Comparison of ENCODE assay signal across 7 cellular contexts in genomic region chr1:156590326-156591180, GRCh38. TPM values are rescaled to one million over a fixed set of nuclear protein-coding genes. Genes with fewer than 3 reads are reported as not detected.
DNase-seq lines count a peak whose midpoint lies in the region; ATAC-seq, FAIRE-seq and TF ChIP-seq lines count a peak whose summit lies in the region.
"Had no signal": no experiment of that assay in that cellular context is flagged by ENCODE, and none has a peak within 500 bp of the region (broad histone marks: within the 10 kb centered on the region; RNA-seq: fewer than 3 reads in every experiment).

No MANE protein-coding gene starts in this region.

- TF ChIP-seq RAD21 in IMR-90 (IDR thresholded peaks at IDR 0.05; ENCODE audit: low read length) (no peak), K562 (CRISPR knock-in tag; conservative IDR thresholded peaks at IDR 0.05 in 1 of 2, IDR thresholded peaks at IDR 0.05 in 1 of 2) (no peak)

- peak overlapping the region; percentile 97 to 100; a peak in 3 of 4 replicates for H4K8ac ChIP-seq in IMR-90 (ENCODE audit: low read depth in 2 of 2, low read length in 2 of 2)

- 95% methylated on average over 3 of the region's 10 CpGs; no CpG with 5 or more reads in 1 of the 2 experiments for WGBS in IMR-90 (ENCODE audit: extremely low coverage in 2 of 2, insufficient read length in 1 of 2), 2 experiments
- 48% methylated on average over 10 of the region's 10 CpGs for WGBS in K562 (ENCODE audit: insufficient coverage, low coverage, missing lambda C conversion rate)

- dilution Hi-C loops in IMR-90 (cut with HindIII; ENCODE audit: low sequenced_read_pairs, unreplicated experiment): no loop called here

- H3K14ac ChIP-seq in IMR-90 (replicated peaks; ENCODE audit: low read depth, low read length): no peak overlapping the region

- H3K4ac ChIP-seq in IMR-90 (ENCODE audit: low read depth, low read length): no peak overlapping the region

- H2AFZ ChIP-seq in IMR-90 (replicated peaks; ENCODE audit: low read length, poor library complexity): no peak overlapping the region
- H2AFZ ChIP-seq in K562 (ENCODE audit: low read depth, low read length): peak overlapping the region; percentile 95
- peak overlapping the region; percentile 83 for H2AFZ ChIP-seq in parathyroid adenoma

- H3K9ac ChIP-seq in IMR-90 (ENCODE audit: low read depth, low read length): no peak overlapping the region
- H3K9ac ChIP-seq in K562 (ENCODE audit: insufficient read depth in 1 of 2, low read depth in 2 of 2, low read length in 2 of 2): peak overlapping the region; percentile 88 to 93; a peak in 2 of 4 replicates
- H3K9ac ChIP-seq in parathyroid adenoma: no peak overlapping the region

- POLR2A ChIA-PET in IMR-90 (lab: Charles Lee; ENCODE audit: unreplicated experiment): interaction anchor here (0.6 kb wide), 1 partner anchor 90 kb away, joined by 8 read pairs; the partner anchor contains the start of gene MEF2D
- POLR2A ChIA-PET in K562 (lab: Yijun Ruan, JAX): interaction anchor here (0.7 to 2.6 kb wide), 9 partner anchors 8 to 1607 kb away, joined by 3 to 16 read pairs (median 3); partner anchors contain the start of genes FLAD1, GPATCH4 and TTC24

- H3K9me3 ChIP-seq in IMR-90 (ENCODE audit: control insufficient read depth, insufficient read depth, low read length): no peaks in the 10 kb centered on the region
- no peaks in the 10 kb centered on the region for H3K9me3 ChIP-seq in K562 (replicated peaks; ENCODE audit: control insufficient read depth, insufficient read depth, low read depth, low read length)
- no peaks in the 10 kb centered on the region for H3K9me3 ChIP-seq in parathyroid adenoma (ENCODE audit: control insufficient read depth, low read length)

- no peak for FAIRE-seq in K562 (lab: Jason Lieb, UNC)
- FAIRE-seq: colon had no signal

- peak overlapping the region; percentile 95; the same call in 1 of the 2 replicates for H3K23ac ChIP-seq in IMR-90 (ENCODE audit: low read depth, low read length)

- no TSS peak for BruUV-seq in IMR-90 (replicated peaks; lab: Mats Ljungman, UMichigan)
- no TSS peak for BruUV-seq in K562 (replicated peaks; lab: Mats Ljungman, UMichigan)

- no peak overlapping the region for H2BK15ac ChIP-seq in IMR-90 (ENCODE audit: low read depth, low read length)

- no peak for TF ChIP-seq CTCF in IMR-90 (conservative IDR thresholded peaks at IDR 0.05; ENCODE audit: low read depth, low read length)
- TF ChIP-seq CTCF in K562 (IDR thresholded peaks at IDR 0.05 in 2 of 3, conservative IDR thresholded peaks at IDR 0.05 in 1 of 3; ENCODE audit: insufficient read depth in 2 of 3, low read depth in 1 of 3, low read length in 3 of 3): no peak
- TF ChIP-seq CTCF in parathyroid adenoma (IDR thresholded peaks at IDR 0.05): no peak

- ATAC-seq in IMR-90 (ENCODE audit: low read depth) (no peak), K562 (peak; percentile 1; the same call in 1 of the 3 replicates)

- H3K79me2 ChIP-seq in K562 (ENCODE audit: control insufficient read depth, insufficient read depth, low read length) (peaks cover 21% of the 10 kb centered on the region), parathyroid adenoma (no peaks in the 10 kb centered on the region)

- H2BK5ac ChIP-seq in IMR-90 (ENCODE audit: low read depth, low read length, poor library complexity, severe bottlenecking): no peak overlapping the region

- CTCF ChIA-PET in IMR-90 (lab: Yijun Ruan, JAX): interaction anchor here (1.0 to 1.6 kb wide), 2 partner anchors 18 to 205 kb away, joined by 3 to 5 read pairs; no protein-coding TSS in a partner anchor
- CTCF ChIA-PET in K562 (lab: Yijun Ruan, JAX; ENCODE audit: low intra/inter-chr PET ratio): interaction anchor here (0.6 kb wide), 1 partner anchor 141 kb away, joined by 3 read pairs; no protein-coding TSS in a partner anchor

- H2BK120ac ChIP-seq in IMR-90 (ENCODE audit: low read depth, low read length): no peak overlapping the region

- peaks cover 3% of the 10 kb centered on the region; the same call in 1 of the 2 replicates for H3K4me1 ChIP-seq in IMR-90 (ENCODE audit: control insufficient read depth, insufficient read depth, low read length)
- H3K4me1 ChIP-seq in K562 (replicated peaks in 1 of 2; ENCODE audit: control insufficient read depth in 2 of 2, insufficient read depth in 2 of 2, low read length in 2 of 2): peaks cover 7 to 15% of the 10 kb centered on the region in 2 experiments; a peak in 4 of 5 replicates
- H3K4me1 ChIP-seq in parathyroid adenoma: peaks cover 4% of the 10 kb centered on the region

- no peak overlapping the region for H4K91ac ChIP-seq in IMR-90 (ENCODE audit: insufficient read depth, low read depth, low read length)

- H3K36me3 ChIP-seq in IMR-90 (ENCODE audit: control insufficient read depth, insufficient read depth, low read length): peaks cover 10% of the 10 kb centered on the region
- H3K36me3 ChIP-seq in K562 (ENCODE audit: control insufficient read depth, insufficient read depth, low read length): peaks cover 35% of the 10 kb centered on the region
- H3K36me3 ChIP-seq in parathyroid adenoma (ENCODE audit: control insufficient read depth, insufficient read depth, low read length): no peaks in the 10 kb centered on the region

- H2AK5ac ChIP-seq in IMR-90 (ENCODE audit: low read depth, low read length): 0 out of 2 replicates have a peak overlapping the region, but pooled peaks have one; percentile 84

- intact Hi-C loops in IMR-90 (cut with micrococcal nuclease) (loop anchor here (5.0 kb wide), 1 partner anchor 108 kb away; no protein-coding TSS in a partner anchor), K562 (cut with micrococcal nuclease) (no loop called here)

- H4K5ac ChIP-seq in IMR-90 (ENCODE audit: low read depth, low read length): peak overlapping the region; percentile 58; the same call in 1 of the 2 replicates

- no peak for TF ChIP-seq POLR2A in IMR-90 (IDR thresholded peaks at IDR 0.05; ENCODE audit: low read depth, low read length)
- TF ChIP-seq POLR2A in K562 (conservative IDR thresholded peaks at IDR 0.05): peak; percentile 68

- no peak overlapping the region for H3K27ac ChIP-seq in IMR-90 (ENCODE audit: insufficient read depth, low read length)
- peak overlapping the region; percentile 92 for H3K27ac ChIP-seq in K562 (ENCODE audit: extremely low read depth, low read depth, low read length)
- H3K27ac ChIP-seq in parathyroid adenoma: peak overlapping the region; percentile 74

- H3K56ac ChIP-seq in IMR-90 (ENCODE audit: extremely low read depth, insufficient read depth, low read length): no peak overlapping the region

- DNase-seq in IMR-90: no peak
- DNase-seq in K562 (ENCODE audit: extremely low read depth in 1 of 4, low spot score in 3 of 4): no peak
- DNase-seq in HUDEP-2 (lab: John Stamatoyannopoulos, UW; ENCODE audit: unreplicated experiment in 76 of 76): no peak
- DNase-seq in Kasumi-1 (lab: John Stamatoyannopoulos, UW): no peak
- DNase-seq in activated CD8-positive, alpha-beta memory T cell treated with anti-CD3 and anti-CD28 coated beads for 24 hours: no peak

- H4K20me1 ChIP-seq in IMR-90 (ENCODE audit: insufficient read depth, low read length) (no peaks in the 10 kb centered on the region), K562 (replicated peaks; ENCODE audit: control insufficient read depth, insufficient read depth, low read length) (no peaks in the 10 kb centered on the region)

- H2BK20ac ChIP-seq in IMR-90 (ENCODE audit: low read depth, low read length): no peak overlapping the region

- no peak overlapping the region for H2AK9ac ChIP-seq in IMR-90 (replicated peaks; ENCODE audit: low read depth, low read length, poor library complexity)

- no peak overlapping the region for H3K18ac ChIP-seq in IMR-90 (ENCODE audit: low read depth, low read length)

- in situ Hi-C loops in IMR-90 (cut with MboI; ENCODE audit: low sequenced_read_pairs) (no loop called here), K562 (cut with MboI) (no loop called here)

- H3K4me2 ChIP-seq in IMR-90 (ENCODE audit: low read depth, low read length): no peak overlapping the region
- H3K4me2 ChIP-seq in K562 (ENCODE audit: insufficient read depth, low read length): peak overlapping the region; percentile 96
- H3K4me2 ChIP-seq in parathyroid adenoma (ENCODE audit: low read length): no peak overlapping the region

- H3K4me3 ChIP-seq in IMR-90 (ENCODE audit: insufficient read depth, low read depth, low read length): no peak overlapping the region
- peak overlapping the region; percentile 88 for H3K4me3 ChIP-seq in K562
- peak overlapping the region; percentile 83 for H3K4me3 ChIP-seq in parathyroid adenoma (ENCODE audit: low read depth, low read length)

- no peak for TF ChIP-seq EP300 in K562 (IDR thresholded peaks at IDR 0.05; ENCODE audit: low read length)

- H3K79me1 ChIP-seq in IMR-90 (ENCODE audit: low read depth in 1 of 2, low read length in 2 of 2): peaks cover 11 to 18% of the 10 kb centered on the region in 2 experiments

- H3K27me3 ChIP-seq in IMR-90 (ENCODE audit: control insufficient read depth, insufficient read depth, low read length): peaks cover 8% of the 10 kb centered on the region
- no peaks in the 10 kb centered on the region for H3K27me3 ChIP-seq in K562 (ENCODE audit: control insufficient read depth in 2 of 2, insufficient read depth in 2 of 2, low read length in 2 of 2)
- no peaks in the 10 kb centered on the region for H3K27me3 ChIP-seq in parathyroid adenoma (ENCODE audit: control insufficient read depth, insufficient read depth, low read length)

- H3K9me1 ChIP-seq in IMR-90 (ENCODE audit: insufficient read depth, low read length) (peaks cover 10% of the 10 kb centered on the region), K562 (ENCODE audit: control insufficient read depth, insufficient read depth, low read length) (no peaks in the 10 kb centered on the region)

RNA-seq across cellular contexts. Expression of gene NAXE, which starts 1.0 kb away (rescaled TPM):
- total RNA-seq in IMR-90 (2012; rRNA removed): 70.3 and 74.2 TPM in 2 replicates
- 60.6 and 61.0 TPM in 2 replicates for polyA plus RNA-seq in IMR-90 (2012; rRNA removed)
- polyA plus RNA-seq in IMR-90 (2012; cell fraction: cytosol; rRNA removed): 63.8 and 76.0 TPM in 2 replicates
- 25.3 and 30.2 TPM in 2 replicates for polyA plus RNA-seq in IMR-90 (2012; cell fraction: nucleus; rRNA removed; ENCODE audit: low replicate concordance)
- total RNA-seq in K562 (2011; cell fraction: chromatin; rRNA removed; ENCODE audit: low replicate concordance): 43.8 and 126 TPM in 2 replicates
- total RNA-seq in K562 (2011; cell fraction: nucleolus; rRNA removed): 112 and 139 TPM in 2 replicates
- total RNA-seq in K562 (2011; cell fraction: nucleoplasm; rRNA removed): 102 TPM in 2 replicates
- total RNA-seq in K562 (2014; rRNA removed): 122 and 150 TPM in 2 replicates
- total RNA-seq in K562 (2014; rRNA removed; fragmentation: Illumina TruSeq; extraction: Trizol): 76.6 and 99.9 TPM in 2 replicates
- total RNA-seq in K562 (2015; rRNA removed; fragmentation: Illumina TruSeq; extraction: Trizol): 90.0 and 93.1 TPM in 2 replicates
- 112 and 113 TPM in 2 replicates for total RNA-seq in K562 (2021)
- polyA plus RNA-seq in K562 (2011; rRNA removed): 38.4 and 66.9 TPM in 2 replicates
- polyA plus RNA-seq in K562 (2011; cell fraction: cytosol; rRNA removed): 81.6 and 136 TPM in 2 replicates
- 82.3 and 92.2 TPM in 2 replicates for polyA plus RNA-seq in K562 (2011; cell fraction: nucleus; rRNA removed)
- 106 and 111 TPM in 2 replicates for polyA plus RNA-seq in K562 (2012)
- 136 and 137 TPM in 2 replicates for polyA plus RNA-seq in K562 (2014; fragmentation: Illumina TruSeq; extraction: Trizol)
- polyA plus RNA-seq in K562 (2014; fragmentation: Nextera tagmentation; extraction: Ambion mirVana): 10 to 100 TPM; 27.3 to 38.2 TPM
- 77.2 and 85.8 TPM in 2 replicates for polyA plus RNA-seq in K562 (2014; rRNA removed)
- polyA minus RNA-seq in K562 (2011; rRNA and poly(A)+ RNA removed): 31.2 and 45.6 TPM in 2 replicates
- polyA minus RNA-seq in K562 (2011; cell fraction: cytosol; rRNA and poly(A)+ RNA removed): 23.6 and 34.6 TPM in 2 replicates
- 40.1 and 65.3 TPM in 2 replicates for polyA minus RNA-seq in K562 (2011; cell fraction: nucleus; rRNA and poly(A)+ RNA removed)

RNA-seq across cellular contexts. Expression of gene GPATCH4, which starts 10.7 kb away (rescaled TPM):
- 30.8 and 41.8 TPM in 2 replicates for total RNA-seq in IMR-90 (2012; rRNA removed)
- polyA plus RNA-seq in IMR-90 (2012; rRNA removed): 26.6 and 32.6 TPM in 2 replicates
- 13.1 and 14.7 TPM in 2 replicates for polyA plus RNA-seq in IMR-90 (2012; cell fraction: cytosol; rRNA removed)
- polyA plus RNA-seq in IMR-90 (2012; cell fraction: nucleus; rRNA removed; ENCODE audit: low replicate concordance): 16.3 and 33.1 TPM in 2 replicates
- total RNA-seq in K562 (2011; cell fraction: chromatin; rRNA removed; ENCODE audit: low replicate concordance): 75.8 and 111 TPM in 2 replicates
- 69.5 and 70.0 TPM in 2 replicates for total RNA-seq in K562 (2011; cell fraction: nucleolus; rRNA removed)
- total RNA-seq in K562 (2011; cell fraction: nucleoplasm; rRNA removed): 69.2 and 102 TPM in 2 replicates
- 43.7 and 47.5 TPM in 2 replicates for total RNA-seq in K562 (2014; rRNA removed)
- total RNA-seq in K562 (2014; rRNA removed; fragmentation: Illumina TruSeq; extraction: Trizol): 73.1 and 76.5 TPM in 2 replicates
- 75.8 and 79.5 TPM in 2 replicates for total RNA-seq in K562 (2015; rRNA removed; fragmentation: Illumina TruSeq; extraction: Trizol)
- 45.8 and 51.4 TPM in 2 replicates for total RNA-seq in K562 (2021)
- polyA plus RNA-seq in K562 (2011; rRNA removed): 51.5 and 57.9 TPM in 2 replicates
- polyA plus RNA-seq in K562 (2011; cell fraction: cytosol; rRNA removed): 29.4 and 32.0 TPM in 2 replicates
- 51.1 and 51.7 TPM in 2 replicates for polyA plus RNA-seq in K562 (2011; cell fraction: nucleus; rRNA removed)
- 27.1 and 86.2 TPM in 2 replicates for polyA plus RNA-seq in K562 (2012)
- polyA plus RNA-seq in K562 (2014; fragmentation: Illumina TruSeq; extraction: Trizol): 94.7 and 105 TPM in 2 replicates
- 10 to 100 TPM; 82.1 to 90.8 TPM for polyA plus RNA-seq in K562 (2014; fragmentation: Nextera tagmentation; extraction: Ambion mirVana)
- 53.9 and 59.3 TPM in 2 replicates for polyA plus RNA-seq in K562 (2014; rRNA removed)
- polyA minus RNA-seq in K562 (2011; rRNA and poly(A)+ RNA removed): 72.9 and 74.3 TPM in 2 replicates
- polyA minus RNA-seq in K562 (2011; cell fraction: cytosol; rRNA and poly(A)+ RNA removed): 17.4 and 29.2 TPM in 2 replicates
- 49.8 and 60.9 TPM in 2 replicates for polyA minus RNA-seq in K562 (2011; cell fraction: nucleus; rRNA and poly(A)+ RNA removed)

RNA-seq across cellular contexts. Expression of gene TTC24, which starts 11.0 kb away (rescaled TPM):
- total RNA-seq in IMR-90 (2012; rRNA removed): not detected in 2 replicates
- polyA plus RNA-seq in IMR-90 (2012; rRNA removed): not detected in 2 replicates
- polyA plus RNA-seq in IMR-90 (2012; cell fraction: cytosol; rRNA removed): not detected in 2 replicates
- not detected in 2 replicates for polyA plus RNA-seq in IMR-90 (2012; cell fraction: nucleus; rRNA removed; ENCODE audit: low replicate concordance)
- total RNA-seq in K562 (2011; cell fraction: chromatin; rRNA removed; ENCODE audit: low replicate concordance): not detected in 2 replicates
- not detected in 2 replicates for total RNA-seq in K562 (2011; cell fraction: nucleolus; rRNA removed)
- total RNA-seq in K562 (2011; cell fraction: nucleoplasm; rRNA removed): not detected in 2 replicates
- not detected in 2 replicates for total RNA-seq in K562 (2014; rRNA removed)
- not detected in 2 replicates for total RNA-seq in K562 (2014; rRNA removed; fragmentation: Illumina TruSeq; extraction: Trizol)
- not detected in 2 replicates for total RNA-seq in K562 (2015; rRNA removed; fragmentation: Illumina TruSeq; extraction: Trizol)
- not detected in 2 replicates for total RNA-seq in K562 (2021)
- not detected in 2 replicates for polyA plus RNA-seq in K562 (2011; rRNA removed)
- polyA plus RNA-seq in K562 (2011; cell fraction: cytosol; rRNA removed): not detected in 2 replicates
- not detected in 2 replicates for polyA plus RNA-seq in K562 (2011; cell fraction: nucleus; rRNA removed)
- polyA plus RNA-seq in K562 (2012): not detected in 2 replicates
- not detected in 2 replicates for polyA plus RNA-seq in K562 (2014; fragmentation: Illumina TruSeq; extraction: Trizol)
- polyA plus RNA-seq in K562 (2014; fragmentation: Nextera tagmentation; extraction: Ambion mirVana): not detected
- not detected in 2 replicates for polyA plus RNA-seq in K562 (2014; rRNA removed)
- not detected in 2 replicates for polyA minus RNA-seq in K562 (2011; rRNA and poly(A)+ RNA removed)
- not detected in 2 replicates for polyA minus RNA-seq in K562 (2011; cell fraction: cytosol; rRNA and poly(A)+ RNA removed)
- polyA minus RNA-seq in K562 (2011; cell fraction: nucleus; rRNA and poly(A)+ RNA removed): not detected in 2 replicates

RNA-seq across cellular contexts. Expression of gene IQGAP3, which starts 18.2 kb away (rescaled TPM):
- total RNA-seq in IMR-90 (2012; rRNA removed): 13.6 TPM in 2 replicates
- 12.5 and 14.9 TPM in 2 replicates for polyA plus RNA-seq in IMR-90 (2012; rRNA removed)
- 3.7 TPM in 2 replicates for polyA plus RNA-seq in IMR-90 (2012; cell fraction: cytosol; rRNA removed)
- 54.5 and 78.1 TPM in 2 replicates for polyA plus RNA-seq in IMR-90 (2012; cell fraction: nucleus; rRNA removed; ENCODE audit: low replicate concordance)
- total RNA-seq in K562 (2011; cell fraction: chromatin; rRNA removed; ENCODE audit: low replicate concordance): 82.6 and 114 TPM in 2 replicates
- 58.8 and 62.5 TPM in 2 replicates for total RNA-seq in K562 (2011; cell fraction: nucleolus; rRNA removed)
- total RNA-seq in K562 (2011; cell fraction: nucleoplasm; rRNA removed): 60.2 and 63.7 TPM in 2 replicates
- 10.5 and 14.4 TPM in 2 replicates for total RNA-seq in K562 (2014; rRNA removed)
- total RNA-seq in K562 (2014; rRNA removed; fragmentation: Illumina TruSeq; extraction: Trizol): 6.4 and 8.4 TPM in 2 replicates
- total RNA-seq in K562 (2015; rRNA removed; fragmentation: Illumina TruSeq; extraction: Trizol): 9.2 and 10.8 TPM in 2 replicates
- 14.1 and 16.6 TPM in 2 replicates for total RNA-seq in K562 (2021)
- 14.1 and 32.1 TPM in 2 replicates for polyA plus RNA-seq in K562 (2011; rRNA removed)
- 9.2 and 12.7 TPM in 2 replicates for polyA plus RNA-seq in K562 (2011; cell fraction: cytosol; rRNA removed)
- polyA plus RNA-seq in K562 (2011; cell fraction: nucleus; rRNA removed): 162 and 212 TPM in 2 replicates
- polyA plus RNA-seq in K562 (2012): 12.9 and 29.3 TPM in 2 replicates
- polyA plus RNA-seq in K562 (2014; fragmentation: Illumina TruSeq; extraction: Trizol): 11.0 and 11.9 TPM in 2 replicates
- 1 to 10 TPM; 1.4 TPM for polyA plus RNA-seq in K562 (2014; fragmentation: Nextera tagmentation; extraction: Ambion mirVana)
- polyA plus RNA-seq in K562 (2014; rRNA removed): 10.5 and 16.5 TPM in 2 replicates
- polyA minus RNA-seq in K562 (2011; rRNA and poly(A)+ RNA removed): 16.0 and 26.5 TPM in 2 replicates
- 7.9 and 16.4 TPM in 2 replicates for polyA minus RNA-seq in K562 (2011; cell fraction: cytosol; rRNA and poly(A)+ RNA removed)
- polyA minus RNA-seq in K562 (2011; cell fraction: nucleus; rRNA and poly(A)+ RNA removed): 23.0 and 48.5 TPM in 2 replicates

RNA-seq across cellular contexts. Expression of gene HAPLN2, which starts 28.7 kb away (rescaled TPM):
- total RNA-seq in IMR-90 (2012; rRNA removed) (not detected in 2 replicates), K562 (2014; rRNA removed) (3.1 and 3.8 TPM in 2 replicates), K562 (2014; rRNA removed; fragmentation: Illumina TruSeq; extraction: Trizol) (not detected in 2 replicates), K562 (2015; rRNA removed; fragmentation: Illumina TruSeq; extraction: Trizol) (0.14 and 0.19 TPM in 2 replicates), K562 (2021) (3.6 and 5.2 TPM in 2 replicates)
- polyA plus RNA-seq in IMR-90 (2012; rRNA removed) (not detected in 2 replicates), K562 (2011; rRNA removed) (0.39 and 0.76 TPM in 2 replicates), K562 (2014; fragmentation: Illumina TruSeq; extraction: Trizol) (0.17 TPM in 1 of 2 replicates, not detected in the other), K562 (2014; fragmentation: Nextera tagmentation; extraction: Ambion mirVana) (not detected), K562 (2014; rRNA removed) (4.4 and 4.5 TPM in 2 replicates)
- 0.35 TPM in 1 of 2 replicates, not detected in the other for polyA plus RNA-seq in IMR-90 (2012; cell fraction: cytosol; rRNA removed)
- 0.20 and 0.21 TPM in 2 replicates for polyA plus RNA-seq in IMR-90 (2012; cell fraction: nucleus; rRNA removed; ENCODE audit: low replicate concordance)
- total RNA-seq in K562 (2011; cell fraction: chromatin; rRNA removed; ENCODE audit: low replicate concordance): 1.4 TPM in 1 of 2 replicates, not detected in the other
- total RNA-seq in K562 (2011; cell fraction: nucleolus; rRNA removed): 3.0 TPM in 2 replicates
- 0.53 and 0.88 TPM in 2 replicates for total RNA-seq in K562 (2011; cell fraction: nucleoplasm; rRNA removed)
- polyA plus RNA-seq in K562 (2011; cell fraction: cytosol; rRNA removed): 1.3 and 4.1 TPM in 2 replicates
- polyA plus RNA-seq in K562 (2011; cell fraction: nucleus; rRNA removed): 6.5 and 10.9 TPM in 2 replicates
- 0.95 and 3.3 TPM in 2 replicates for polyA plus RNA-seq in K562 (2012)
- 0.35 TPM in 1 of 2 replicates, not detected in the other for polyA minus RNA-seq in K562 (2011; rRNA and poly(A)+ RNA removed)
- not detected in 2 replicates for polyA minus RNA-seq in K562 (2011; cell fraction: cytosol; rRNA and poly(A)+ RNA removed)
- polyA minus RNA-seq in K562 (2011; cell fraction: nucleus; rRNA and poly(A)+ RNA removed): 3.1 and 3.8 TPM in 2 replicates

Comparison
In these comparisons a context has a peak if more than half of its experiments do, and no peak if none do; other contexts are left out.
1. H3K9ac ChIP-seq: peak in K562 (2 of 2); none in IMR-90 (single experiment) and parathyroid adenoma (single experiment).